In the genomic region with DNA sequence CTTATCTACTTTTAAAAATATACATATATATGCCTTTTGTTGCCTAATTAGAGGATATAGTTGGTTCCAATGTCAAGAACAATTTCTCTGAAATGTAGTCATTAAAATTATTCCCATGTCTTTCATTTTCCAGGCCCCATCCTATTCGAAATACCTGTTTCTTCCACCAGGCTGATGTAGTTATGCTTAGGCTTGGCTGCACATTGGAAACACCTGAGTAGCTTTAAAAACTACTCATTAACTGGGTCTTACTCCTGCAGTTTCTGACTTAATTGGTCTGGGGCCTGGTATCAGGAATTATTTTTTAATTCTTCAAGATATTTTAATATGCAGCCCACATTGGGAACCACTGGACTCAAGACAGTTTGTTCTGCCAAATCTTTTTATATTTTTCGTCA, we compare ENCODE assay signal across 16 cellular contexts. TPM values are rescaled to one million over a fixed set of nuclear protein-coding genes. Genes with fewer than 3 reads are reported as not detected.
A peak's percentile ranks its signal among the peaks of the same experiment; 100 is the strongest.
DNase-seq lines count a peak whose midpoint lies in the region; ATAC-seq and TF ChIP-seq lines count a peak whose summit lies in the region.
"Had no signal": no experiment of that assay in that cellular context is flagged by ENCODE, and none has a peak within 500 bp of the region (broad histone marks: within the 10 kb centered on the region; RNA-seq: fewer than 3 reads in every experiment).

No MANE protein-coding gene starts in this region.

- H3K79me1 ChIP-seq in trophoblast cell (ENCODE audit: low read length): peaks cover 15% of the 10 kb centered on the region

- no peak overlapping the region for H2BK120ac ChIP-seq in trophoblast cell (ENCODE audit: insufficient read depth, low read length, poor library complexity)

- WGBS in trophoblast cell (ENCODE audit: extremely low coverage, insufficient coverage, insufficient read length): no CpG with 5 or more reads among the region's 2 CpGs

- H3K9ac ChIP-seq in MM.1S (ENCODE audit: low read length): no peak overlapping the region
- no peak overlapping the region for H3K9ac ChIP-seq in trophoblast cell (ENCODE audit: low read length)

- peaks cover 70% of the 10 kb centered on the region for H3K4me1 ChIP-seq in MM.1S (ENCODE audit: low read length)
- peaks cover 11 to 21% of the 10 kb centered on the region in 2 experiments for H3K4me1 ChIP-seq in trophoblast cell (ENCODE audit: control insufficient read depth in 1 of 2, insufficient read depth in 2 of 2, low read length in 2 of 2)
- peaks cover 70% of the 10 kb centered on the region for H3K4me1 ChIP-seq in OCI-LY7 (ENCODE audit: insufficient read depth, low read length, poor library complexity, severe bottlenecking)

- H3K18ac ChIP-seq in trophoblast cell (ENCODE audit: low read length): no peak overlapping the region

- no peak overlapping the region for H3K14ac ChIP-seq in trophoblast cell (ENCODE audit: low read length)

- no TSS peak for BruUV-seq in OCI-LY7 (replicated peaks; lab: Mats Ljungman, UMichigan)

- H3K4me1 Mint-ChIP-seq in CD4-positive, alpha-beta T cell (ENCODE audit: low read depth): peaks cover 93% of the 10 kb centered on the region
- peaks cover 76 to 89% of the 10 kb centered on the region in 2 donors for H3K4me1 Mint-ChIP-seq in effector memory CD8-positive, alpha-beta T cell (ENCODE audit: low read depth in 2 of 2)

- ATAC-seq in CD4-positive, alpha-beta T cell (ENCODE audit: poor library complexity): no peak
- no peak for ATAC-seq in effector memory CD8-positive, alpha-beta T cell (replicated peaks)

- CTCF ChIA-PET in CD4-positive, alpha-beta T cell (lab: Charles Lee): no interaction called here
- CTCF ChIA-PET in OCI-LY7 (lab: Charles Lee; ENCODE audit: unreplicated experiment): interaction anchor here (0.6 kb wide), 1 partner anchor 19 kb away, joined by 3 read pairs; no protein-coding TSS in a partner anchor

- no peaks in the 10 kb centered on the region for H4K20me1 ChIP-seq in MM.1S (ENCODE audit: insufficient read depth, low read length)
- no peaks in the 10 kb centered on the region for H4K20me1 ChIP-seq in OCI-LY7 (ENCODE audit: insufficient read depth, low read length)

- H2AFZ ChIP-seq in MM.1S (ENCODE audit: low read length): no peak overlapping the region
- H2AFZ ChIP-seq in trophoblast cell (ENCODE audit: insufficient read depth, low read length, poor library complexity): no peak overlapping the region
- H2AFZ ChIP-seq in OCI-LY7 (ENCODE audit: low read length): no peak overlapping the region
- H2AFZ ChIP-seq: GM23338 had no signal

- no peaks in the 10 kb centered on the region for H3K9me3 Mint-ChIP-seq in CD4-positive, alpha-beta T cell
- H3K9me3 Mint-ChIP-seq in effector memory CD8-positive, alpha-beta T cell: no peaks in the 10 kb centered on the region
- H3K9me3 Mint-ChIP-seq: GM23338 had no signal

- no peak overlapping the region for H2BK12ac ChIP-seq in trophoblast cell (ENCODE audit: low read length)

- peaks cover 46% of the 10 kb centered on the region for H3F3A ChIP-seq in MM.1S (ENCODE audit: insufficient read depth, low read length)

- POLR2A ChIA-PET in CD4-positive, alpha-beta T cell (lab: Charles Lee): interaction anchor here (1.2 to 10.0 kb wide), 2 partner anchors 9 to 20 kb away, joined by 3 to 297 read pairs; no protein-coding TSS in a partner anchor
- POLR2A ChIA-PET in OCI-LY7 (lab: Charles Lee): interaction anchor here (1.3 kb wide), 1 partner anchor 16 kb away, joined by 3 read pairs; no protein-coding TSS in a partner anchor

- H3K23ac ChIP-seq in trophoblast cell (ENCODE audit: low read length): no peak overlapping the region

- TF ChIP-seq CTCF in CD4-positive, alpha-beta T cell (IDR thresholded peaks at IDR 0.05): no peak
- TF ChIP-seq CTCF in MM.1S (IDR thresholded peaks at IDR 0.05; ENCODE audit: low read length): no peak
- no peak for TF ChIP-seq CTCF in OCI-LY7 (conservative IDR thresholded peaks at IDR 0.05; ENCODE audit: low read length)

- H2BK5ac ChIP-seq in trophoblast cell (ENCODE audit: low read depth, low read length, poor library complexity): no peak overlapping the region

- peaks cover 93% of the 10 kb centered on the region for H3K36me3 Mint-ChIP-seq in CD4-positive, alpha-beta T cell (ENCODE audit: low read depth)
- peaks cover 42% of the 10 kb centered on the region for H3K36me3 Mint-ChIP-seq in effector memory CD8-positive, alpha-beta T cell (ENCODE audit: insufficient read depth)

- H3K36me3 ChIP-seq in MM.1S (replicated peaks; ENCODE audit: insufficient read depth, low read length) (no peaks in the 10 kb centered on the region), trophoblast cell (ENCODE audit: control insufficient read depth in 1 of 2, insufficient read depth in 2 of 2, low read length in 2 of 2) (peaks cover 6 to 14% of the 10 kb centered on the region in 2 experiments), MG63 (peaks cover 17% of the 10 kb centered on the region), OCI-LY7 (ENCODE audit: insufficient read depth, low read length) (peaks cover 88% of the 10 kb centered on the region)
- H3K36me3 ChIP-seq: ovary had no signal

- peak overlapping the region; percentile 96 for H3K27ac ChIP-seq in CD4-positive, alpha-beta T cell (ENCODE audit: low read depth, low read length)
- peak overlapping the region; percentile 90; the same call in 1 of the 2 replicates for H3K27ac ChIP-seq in MM.1S (ENCODE audit: low read length)
- H3K27ac ChIP-seq in trophoblast cell (ENCODE audit: low read depth, low read length): no peak overlapping the region
- no peak overlapping the region for H3K27ac ChIP-seq in OCI-LY7 (ENCODE audit: low read depth, low read length, poor library complexity, severe bottlenecking)
- H3K27ac ChIP-seq: ovary had no signal

- H3K27me3 Mint-ChIP-seq in CD4-positive, alpha-beta T cell: no peaks in the 10 kb centered on the region
- H3K27me3 Mint-ChIP-seq in effector memory CD8-positive, alpha-beta T cell: no peaks in the 10 kb centered on the region

- no peak overlapping the region for H2AK5ac ChIP-seq in trophoblast cell (ENCODE audit: low read length)

- H3K27me3 ChIP-seq in CD4-positive, alpha-beta T cell (ENCODE audit: control insufficient read depth, insufficient read depth, low read length): no peaks in the 10 kb centered on the region
- H3K27me3 ChIP-seq in MM.1S (replicated peaks; ENCODE audit: insufficient read depth, low read length) (no peaks in the 10 kb centered on the region), trophoblast cell (ENCODE audit: insufficient read depth, low read length) (no peaks in the 10 kb centered on the region), MG63 (no peaks in the 10 kb centered on the region)
- H3K27me3 ChIP-seq: ovary had no signal

- H3K9me3 ChIP-seq in CD4-positive, alpha-beta T cell (ENCODE audit: control insufficient read depth, low read length): no peaks in the 10 kb centered on the region
- no peaks in the 10 kb centered on the region for H3K9me3 ChIP-seq in MM.1S (replicated peaks; ENCODE audit: insufficient read depth, low read length)
- H3K9me3 ChIP-seq in trophoblast cell (ENCODE audit: insufficient read depth, low read depth, low read length): no peaks in the 10 kb centered on the region
- no peaks in the 10 kb centered on the region for H3K9me3 ChIP-seq in MG63
- peaks cover 5% of the 10 kb centered on the region; the same call in 1 of the 2 replicates for H3K9me3 ChIP-seq in OCI-LY7 (ENCODE audit: low read length)
- H3K9me3 ChIP-seq: ovary had no signal

- H3K79me2 ChIP-seq in MM.1S (ENCODE audit: low read length) (peaks cover 18% of the 10 kb centered on the region), trophoblast cell (ENCODE audit: control insufficient read depth, insufficient read depth, low read length, poor library complexity) (peaks cover 2% of the 10 kb centered on the region), OCI-LY7 (ENCODE audit: insufficient read depth, low read depth, low read length) (peaks cover 7% of the 10 kb centered on the region; the same call in 1 of the 2 replicates)

- H3K9me2 ChIP-seq in MM.1S (replicated peaks; ENCODE audit: insufficient read depth, low read length) (no peaks in the 10 kb centered on the region), OCI-LY7 (ENCODE audit: insufficient read depth, low read length) (no peaks in the 10 kb centered on the region)

- H3K4me3 ChIP-seq in MM.1S (ENCODE audit: low read length): no peak overlapping the region
- no peak overlapping the region for H3K4me3 ChIP-seq in trophoblast cell (ENCODE audit: low read depth, low read length)
- H3K4me3 ChIP-seq in MG63: no peak overlapping the region
- H3K4me3 ChIP-seq in OCI-LY7 (ENCODE audit: low read depth, low read length, poor library complexity, severe bottlenecking): no peak overlapping the region
- H3K4me3 ChIP-seq: GM23338, ovary had no signal

- H4K8ac ChIP-seq in trophoblast cell (ENCODE audit: low read depth, low read length): no peak overlapping the region

- no peak for DNase-seq in CD4-positive, alpha-beta T cell
- DNase-seq in MM.1S: no peak
- no peak for DNase-seq in effector memory CD8-positive, alpha-beta T cell
- DNase-seq in trophoblast cell: no peak
- no peak for DNase-seq in activated gamma-delta T cell (lab: John Stamatoyannopoulos, UW)
- no peak for DNase-seq in stimulated activated CD8-positive, alpha-beta memory T cell treated with anti-CD3 and anti-CD28 coated beads, Interleukin-4, amount 100 ng/mL, for 48 hours
- DNase-seq in MG63: no peak
- no peak for DNase-seq in OCI-LY7 (ENCODE audit: low spot score)
- DNase-seq: activated effector memory CD4-positive, alpha-beta T cell treated with Interleukin-2 at 50 U/mL for 16 hours; cortex of kidney; DMS 273 treated with DMSO at 0.1 percent for 48 hours; NCI-H510A; ovary; SIG-M5; stimulated activated CD4-positive, alpha-beta T cell treated with anti-CD3 and anti-CD28 coated beads, Interleukin-4, amount 100 ng/mL, for 1 hour had no signal

- H3K4me3 Mint-ChIP-seq in CD4-positive, alpha-beta T cell: no peak overlapping the region
- H3K4me3 Mint-ChIP-seq in effector memory CD8-positive, alpha-beta T cell: peak overlapping the region; percentile 31 to 70
- H3K4me3 Mint-ChIP-seq: GM23338 had no signal

- H3K27ac Mint-ChIP-seq in CD4-positive, alpha-beta T cell: peak overlapping the region; percentile 96
- no peak overlapping the region for H3K27ac Mint-ChIP-seq in effector memory CD8-positive, alpha-beta T cell

- H3K4me2 ChIP-seq in MM.1S (ENCODE audit: low read depth, low read length) (peak overlapping the region; percentile 70; the same call in 1 of the 2 replicates), trophoblast cell (ENCODE audit: low read length) (no peak overlapping the region), OCI-LY7 (ENCODE audit: low read length) (no peak overlapping the region)
- H3K4me2 ChIP-seq: GM23338 had no signal

- no peak overlapping the region for H4K91ac ChIP-seq in trophoblast cell (ENCODE audit: low read depth, low read length)

- no peak overlapping the region for H4K12ac ChIP-seq in trophoblast cell (ENCODE audit: low read depth, low read length)

- H3K4ac ChIP-seq in trophoblast cell (ENCODE audit: low read depth, low read length): peak overlapping the region; percentile 17

- intact Hi-C loops in CD4-positive, alpha-beta T cell (cut with DNase I, micrococcal nuclease): no loop called here
- intact Hi-C loops in OCI-LY7 (cut with micrococcal nuclease; ENCODE audit: unreplicated experiment): no loop called here

RNA-seq across cellular contexts. Expression of a gene that starts 53.7 kb away (rescaled TPM):
- 100 to 1,000 TPM; 203 to 205 TPM for total RNA-seq in CD4-positive, alpha-beta T cell
- 95.2 and 107 TPM in 2 replicates for polyA plus RNA-seq in trophoblast cell (2013)
- 28.9 and 32.1 TPM in 2 replicates for total RNA-seq in MG63 (2014; rRNA removed; shearing (Covaris generic); ENCODE audit: low replicate concordance)
- total RNA-seq in OCI-LY7 (2014; rRNA removed; shearing (Covaris generic)): 28.1 and 29.6 TPM in 2 replicates
- total RNA-seq in OCI-LY7 (2022): 25.2 and 29.5 TPM in 2 replicates

Comparison
In these comparisons a context has a peak if more than half of its experiments do, and no peak if none do; other contexts are left out.
1. H3K27ac ChIP-seq: peak in CD4-positive, alpha-beta T cell (single experiment) and MM.1S (single experiment); none in trophoblast cell (single experiment) and OCI-LY7 (single experiment).